ENCODE assay signal across 8 cellular contexts in the genomic region with DNA sequence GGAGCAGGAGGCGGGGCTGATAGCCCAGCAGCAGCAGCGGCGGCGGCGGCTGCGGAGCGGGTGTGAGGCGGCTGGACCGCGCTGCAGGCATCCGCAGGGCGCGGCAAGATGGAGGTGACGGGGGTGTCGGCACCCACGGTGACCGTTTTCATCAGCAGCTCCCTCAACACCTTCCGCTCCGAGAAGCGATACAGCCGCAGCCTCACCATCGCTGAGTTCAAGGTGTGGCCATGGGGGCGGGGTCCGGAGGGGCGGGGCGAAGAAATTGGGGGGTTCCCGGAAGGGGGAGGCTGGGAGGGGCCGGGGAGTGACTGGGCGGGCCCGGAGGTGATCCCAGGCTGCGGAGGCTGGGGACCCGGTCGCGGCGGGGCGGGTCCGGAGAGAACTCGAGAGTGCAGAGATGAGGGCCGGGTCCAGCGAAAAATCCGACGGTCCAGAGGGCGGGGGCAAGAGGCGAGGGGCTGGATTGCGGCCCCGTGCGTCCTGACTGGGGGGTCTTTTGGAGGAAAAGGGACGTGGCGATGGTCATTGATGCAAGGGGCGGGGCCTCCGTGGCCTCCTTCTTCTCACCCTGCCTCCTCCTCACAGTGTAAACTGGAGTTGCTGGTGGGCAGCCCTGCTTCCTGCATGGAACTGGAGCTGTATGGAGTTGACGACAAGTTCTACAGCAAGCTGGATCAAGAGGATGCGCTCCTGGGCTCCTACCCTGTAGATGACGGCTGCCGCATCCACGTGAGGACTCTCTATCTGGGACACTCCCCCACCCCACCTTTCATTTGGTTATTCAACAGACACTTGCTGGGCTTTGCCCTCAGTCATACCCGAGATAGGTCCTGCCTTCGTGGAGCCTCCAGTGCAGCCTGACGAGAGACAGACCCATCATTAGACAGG. TPM values are rescaled to one million over a fixed set of nuclear protein-coding genes. Genes with fewer than 3 reads are reported as not detected.
DNase-seq lines count a peak whose midpoint lies in the region; ATAC-seq and TF ChIP-seq lines count a peak whose summit lies in the region.

A gene with protein sequence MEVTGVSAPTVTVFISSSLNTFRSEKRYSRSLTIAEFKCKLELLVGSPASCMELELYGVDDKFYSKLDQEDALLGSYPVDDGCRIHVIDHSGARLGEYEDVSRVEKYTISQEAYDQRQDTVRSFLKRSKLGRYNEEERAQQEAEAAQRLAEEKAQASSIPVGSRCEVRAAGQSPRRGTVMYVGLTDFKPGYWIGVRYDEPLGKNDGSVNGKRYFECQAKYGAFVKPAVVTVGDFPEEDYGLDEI (plus strand): TSS at position 16 of the 891 bp plus-strand sequence. CDS start 93 bp downstream, at position 109.

- TSS peak; percentile 64 for BruUV-seq in HCT116 (replicated peaks; lab: Mats Ljungman, UMichigan)

- H3K4me3 ChIP-seq in GM06990 (replicated peaks; ENCODE audit: low read depth, low read length) = peak within 1 kb of the TSS; percentile 98
- H3K4me3 ChIP-seq in HCT116 (replicated peaks in 1 of 2; ENCODE audit: low read depth in 1 of 2, low read length in 2 of 2) = peak within 1 kb of the TSS; percentile 82 to 99
- H3K4me3 ChIP-seq in neural cell (ENCODE audit: low read length) = peak within 1 kb of the TSS; percentile 97

- no peaks in the 10 kb centered on the region for H4K20me1 ChIP-seq in HCT116 (ENCODE audit: insufficient read depth)
- H4K20me1 ChIP-seq in neural cell (ENCODE audit: insufficient read depth) = no peaks in the 10 kb centered on the region

- TF ChIP-seq POLR2A in HCT116 (IDR thresholded peaks at IDR 0.05; ENCODE audit: borderline replicate concordance, extremely low read depth, insufficient read depth, insufficient read length) = no peak

- H3K9me3 ChIP-seq in HCT116 (ENCODE audit: control insufficient read depth in 1 of 2, insufficient read depth in 1 of 2, low read depth in 1 of 2, low read length in 2 of 2) (no peaks in the 10 kb centered on the region), neural cell (ENCODE audit: low read length) (no peaks in the 10 kb centered on the region)

- peak within 1 kb of the TSS; percentile 95 for H3K4me2 ChIP-seq in HCT116 (ENCODE audit: low read length)
- H3K4me2 ChIP-seq in neural cell (ENCODE audit: low read length) = peak within 1 kb of the TSS; percentile 76

- H3K9ac ChIP-seq in HCT116 (ENCODE audit: low read length) = peak within 1 kb of the TSS; percentile 86
- peak within 1 kb of the TSS; percentile 83 for H3K9ac ChIP-seq in neural cell (ENCODE audit: low read length)

- TF ChIP-seq EP300 in neural cell (conservative IDR thresholded peaks at IDR 0.05; ENCODE audit: poor library complexity, severe bottlenecking) = no peak

- intact Hi-C loops in HCT116 (cut with micrococcal nuclease) = loop anchor here (5.0 to 10.0 kb wide), 2 partner anchors 43 to 111 kb away; a partner anchor contains a TSS

- peak within 1 kb of the TSS; percentile 92 for H3K27ac ChIP-seq in HCT116 (ENCODE audit: low read depth, low read length)
- H3K27ac ChIP-seq in neural cell (ENCODE audit: low read length) = peak within 1 kb of the TSS; percentile 82
- peak within 1 kb of the TSS; percentile 95 for H3K27ac ChIP-seq in substantia nigra (ENCODE audit: low read depth, low read length, poor library complexity, severe bottlenecking)

- no peak for TF ChIP-seq CTCF in GM06990 (IDR thresholded peaks at IDR 0.05; ENCODE audit: insufficient read depth, low read length, poor library complexity, severe bottlenecking)
- no peak for TF ChIP-seq CTCF in HCT116 (IDR thresholded peaks at IDR 0.05 in 2 of 3, conservative IDR thresholded peaks at IDR 0.05 in 1 of 3; ENCODE audit: borderline replicate concordance in 1 of 3, insufficient read depth in 1 of 3, low read depth in 2 of 3, low read length in 2 of 3)
- TF ChIP-seq CTCF in neural cell (IDR thresholded peaks at IDR 0.05; ENCODE audit: poor library complexity, severe bottlenecking) = no peak

- TF ChIP-seq RAD21 in HCT116 (IDR thresholded peaks at IDR 0.05; ENCODE audit: low read depth) (no peak), neural cell (conservative IDR thresholded peaks at IDR 0.05) (no peak)

- peaks cover 28% of the 10 kb centered on the region for H3K79me2 ChIP-seq in HCT116 (ENCODE audit: insufficient read depth, low read length)
- peaks cover 18% of the 10 kb centered on the region for H3K79me2 ChIP-seq in neural cell (replicated peaks; ENCODE audit: insufficient read depth, low read length)

- H2AFZ ChIP-seq in HCT116 (ENCODE audit: low read depth, low read length, poor library complexity, severe bottlenecking) = no peak within 1 kb of the TSS
- H2AFZ ChIP-seq in neural cell (ENCODE audit: low read depth, low read length) = peak within 1 kb of the TSS; percentile 40

- peaks cover 7 to 27% of the 10 kb centered on the region in 2 experiments; a peak in 3 of 4 replicates for H3K4me1 ChIP-seq in HCT116 (ENCODE audit: control insufficient read depth in 1 of 2, insufficient read depth in 2 of 2, low read length in 2 of 2)

- H3K9me2 ChIP-seq in HCT116 (ENCODE audit: insufficient read depth) (no peaks in the 10 kb centered on the region), neural cell (ENCODE audit: insufficient read depth, low read length) (no peaks in the 10 kb centered on the region)

- CTCF ChIA-PET in HCT116 (lab: Charles Lee) = interaction anchor here (1.0 to 2.3 kb wide), 4 partner anchors 12 to 56 kb away, joined by 3 to 16 read pairs (median 4); no protein-coding TSS in a partner anchor

- DNase-seq in GM06990 (ENCODE audit: extremely low read depth, insufficient read length) (no peak), HCT116 (ENCODE audit: low read depth, low spot score) (no peak), NCI-H69 (lab: John Stamatoyannopoulos, UW) (peak; percentile 71), substantia nigra (lab: John Stamatoyannopoulos, UW) (peak in 7 of 49 donors; percentile 70 to 94 (median 84)), DMS79 (lab: John Stamatoyannopoulos, UW) (no peak)
- DNase-seq in activated CD8-positive, alpha-beta memory T cell treated with anti-CD3 and anti-CD28 coated beads, Interleukin-2, amount 50 U/mL, for 48 hours = peak; percentile 93

- H3F3A ChIP-seq in neural cell (ENCODE audit: insufficient read depth, low read length, poor library complexity, severe bottlenecking) = no peaks in the 10 kb centered on the region

- H3K27me3 ChIP-seq in GM06990 (replicated peaks; ENCODE audit: control insufficient read depth, insufficient read depth, low read length) = no peaks in the 10 kb centered on the region
- H3K27me3 ChIP-seq in HCT116 (ENCODE audit: insufficient read depth, low read length) = no peaks in the 10 kb centered on the region
- H3K27me3 ChIP-seq in neural cell (ENCODE audit: insufficient read depth, low read depth, low read length) = no peaks in the 10 kb centered on the region

- POLR2A ChIA-PET in HCT116 (lab: Charles Lee) = interaction anchor here (0.6 to 1.5 kb wide), 10 partner anchors 10 to 374 kb away, joined by 3 to 19 read pairs (median 4); a partner anchor contains a TSS

- ATAC-seq in HCT116 (peak; percentile 54), esophagus mucosa (peak; percentile 70)

- peaks cover 16% of the 10 kb centered on the region for H3K36me3 ChIP-seq in GM06990 (ENCODE audit: control insufficient read depth, insufficient read depth, low read length)
- H3K36me3 ChIP-seq in HCT116 (ENCODE audit: control insufficient read depth in 1 of 2, insufficient read depth in 2 of 2, low read length in 2 of 2) = peaks cover 14 to 19% of the 10 kb centered on the region in 2 experiments; a peak in 3 of 4 replicates
- no peaks in the 10 kb centered on the region for H3K36me3 ChIP-seq in neural cell (ENCODE audit: insufficient read depth, low read length)

- RAD21 ChIA-PET in HCT116 (lab: Charles Lee; ENCODE audit: low non-redundant PET in 1 of 2, low total read pairs in 2 of 2, uncharacterized antibody in 2 of 2, unreplicated experiment in 2 of 2) = interaction anchor here (0.6 to 1.2 kb wide), 2 partner anchors 56 to 296 kb away, joined by 3 to 4 read pairs; no protein-coding TSS in a partner anchor

TF ChIP-seq in neural cell, 6 proteins besides CTCF, POLR2A, EP300 and RAD21:
- TF ChIP-seq MXI1 (conservative IDR thresholded peaks at IDR 0.05; ENCODE audit: poor library complexity, severe bottlenecking) (no peak), EZH2 (IDR thresholded peaks at IDR 0.05; ENCODE audit: borderline replicate concordance, insufficient read depth, low read length, poor library complexity, severe bottlenecking) (no peak), TAF1 (IDR thresholded peaks at IDR 0.05; ENCODE audit: low read depth) (peak; percentile 94), POLR2AphosphoS5 (IDR thresholded peaks at IDR 0.05) (peak; percentile 93)

RNA-seq across cellular contexts. Expression of the gene that starts here (rescaled TPM):
- total RNA-seq in HCT116 (2021; ENCODE audit: unreplicated experiment) = 141 TPM
- polyA plus RNA-seq in HCT116 (2012) = 184 and 198 TPM in 2 replicates
- total RNA-seq in esophagus mucosa = 81.5 TPM
- 640 and 643 TPM in 2 replicates for polyA plus RNA-seq in neural cell
- polyA minus RNA-seq in neural cell = 289 and 320 TPM in 2 replicates

Comparison
In these comparisons a context has a peak if more than half of its experiments do, and no peak if none do; other contexts are left out.
1. DNase-seq: peak in NCI-H69 (single experiment) and activated CD8-positive, alpha-beta memory T cell treated with anti-CD3 and anti-CD28 coated beads, Interleukin-2, amount 50 U/mL, for 48 hours (single experiment); none in GM06990 (single experiment), HCT116 (single experiment) and DMS79 (single experiment).
2. Peak in every context shown above with its lines, with median percentiles within 50 percentile points of each other: H3K4me3 ChIP-seq and H3K27ac ChIP-seq.